ENCODE assay signal across 17 cellular contexts in genomic region chr7:99046722-99047121, GRCh38.
"Had no signal": no experiment of that assay in that cellular context is flagged by ENCODE, and none has a peak within 500 bp of the region (broad histone marks: within the 10 kb centered on the region; RNA-seq: fewer than 3 reads in every experiment).

No MANE protein-coding gene starts in this region.

- H3K4me3 ChIP-seq: ascending aorta, gastroesophageal sphincter, heart right ventricle, tibial nerve had no signal

- H3K4me1 Mint-ChIP-seq: immature natural killer cell; stimulated activated memory B cell treated with anti-CD40 and anti-IgM and Interleukin-4, amounts not matched to agents 10 μg/mL and 1 μg/mL and 100 μg/mL, for 72 hours had no signal

- DNase-seq: activated CD4-positive, alpha-beta T cell treated with anti-CD3 and anti-CD28 coated beads, Interleukin-2, amount 50 U/mL, for 48 hours; activated naive CD4-positive, alpha-beta T cell treated with Interleukin-2 at 50 U/mL for 16 hours; effector CD4-positive, alpha-beta T cell; heart right ventricle; immature natural killer cell; stimulated activated CD4-positive, alpha-beta T cell treated with anti-CD3 and anti-CD28 coated beads, Interleukin-4, amount 100 ng/mL, for 24 hours; SW 1271; WERI-Rb-1 had no signal

- H3K4me3 Mint-ChIP-seq: immature natural killer cell; mesothelial cell of epicardium; nephron; stimulated activated memory B cell treated with anti-CD40 and anti-IgM and Interleukin-4, amounts not matched to agents 10 μg/mL and 1 μg/mL and 100 μg/mL, for 72 hours had no signal

- H3K9ac ChIP-seq: parathyroid adenoma had no signal

- H2AFZ ChIP-seq: parathyroid adenoma had no signal

- H3K9me3 Mint-ChIP-seq: immature natural killer cell; mesothelial cell of epicardium; nephron; stimulated activated memory B cell treated with anti-CD40 and anti-IgM and Interleukin-4, amounts not matched to agents 10 μg/mL and 1 μg/mL and 100 μg/mL, for 72 hours had no signal

- ATAC-seq: esophagus mucosa; gastroesophageal sphincter; heart right ventricle; sciatic nerve; stimulated activated memory B cell treated with anti-CD40 and anti-IgM and Interleukin-4, amounts not matched to agents 10 μg/mL and 1 μg/mL and 100 μg/mL, for 72 hours had no signal

- H3K9me3 ChIP-seq: ascending aorta, gastroesophageal sphincter, heart right ventricle, tibial nerve had no signal

- H3K27ac ChIP-seq: gastroesophageal sphincter, heart right ventricle, parathyroid adenoma, WERI-Rb-1 had no signal

- H3K79me2 ChIP-seq: parathyroid adenoma had no signal

- H3K27me3 ChIP-seq: ascending aorta, gastroesophageal sphincter, heart right ventricle, tibial nerve had no signal

- H3K27me3 Mint-ChIP-seq: stimulated activated memory B cell treated with anti-CD40 and anti-IgM and Interleukin-4, amounts not matched to agents 10 μg/mL and 1 μg/mL and 100 μg/mL, for 72 hours had no signal

- H3K27ac Mint-ChIP-seq: mesothelial cell of epicardium; nephron; stimulated activated memory B cell treated with anti-CD40 and anti-IgM and Interleukin-4, amounts not matched to agents 10 μg/mL and 1 μg/mL and 100 μg/mL, for 72 hours had no signal

- H3K4me1 ChIP-seq: parathyroid adenoma had no signal
